Comparison of ENCODE assay signal across 8 cellular contexts in the genomic region with DNA sequence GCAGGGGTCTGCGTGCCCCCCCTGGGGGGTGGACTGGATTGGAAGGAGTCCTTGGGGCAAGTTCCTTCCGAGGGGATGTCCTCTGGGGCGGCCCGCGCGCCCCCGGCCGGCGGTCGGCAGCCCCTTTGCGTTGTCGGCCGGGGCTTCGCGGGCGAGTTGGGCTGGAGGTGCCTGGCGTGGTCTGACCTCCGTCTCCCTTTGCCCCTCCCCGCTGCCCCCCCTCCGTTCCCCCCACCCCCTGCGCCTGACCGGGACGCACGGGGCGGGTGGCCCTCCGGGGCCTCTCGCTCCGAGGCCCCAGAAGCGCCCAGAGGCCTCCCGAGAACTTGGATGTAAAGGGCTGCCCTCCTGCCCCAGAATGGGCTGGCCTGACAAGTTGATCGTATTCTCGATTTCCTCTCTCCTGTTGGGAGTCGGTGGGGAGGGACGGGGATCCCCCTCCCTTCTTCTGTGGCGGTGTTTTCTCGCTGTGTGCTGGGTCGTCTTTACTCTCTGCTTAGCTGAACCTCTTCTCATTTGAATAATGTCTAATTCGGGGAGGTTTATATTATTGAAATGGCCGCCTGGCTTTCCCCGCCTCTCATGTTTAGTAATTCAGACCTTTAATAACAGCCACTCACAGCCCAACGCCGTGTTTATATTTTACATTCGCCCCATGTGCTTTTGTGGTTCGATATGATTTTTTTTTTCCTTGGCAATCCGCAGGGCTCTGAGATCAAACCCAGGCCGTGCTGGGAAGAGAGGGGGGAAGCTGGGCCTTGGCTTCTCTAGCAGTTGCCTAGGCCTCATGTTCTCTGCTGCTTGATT. TPM values are rescaled to one million over a fixed set of nuclear protein-coding genes. Genes with fewer than 3 reads are reported as not detected.
A peak's percentile ranks its signal among the peaks of the same experiment; 100 is the strongest.
DNase-seq lines count a peak whose midpoint lies in the region; ATAC-seq and TF ChIP-seq lines count a peak whose summit lies in the region.

No MANE protein-coding gene starts in this region.

- H3K27me3 Mint-ChIP-seq in CD4-positive, alpha-beta T cell, result no peaks in the 10 kb centered on the region
- H3K27me3 Mint-ChIP-seq in activated CD8-positive, alpha-beta memory T cell treated with anti-CD3 and anti-CD28 coated beads, Interleukin-2, amount 10 ng/mL, durations not matched to agents 7 days and 5 days, result no peaks in the 10 kb centered on the region

- peaks cover 20% of the 10 kb centered on the region for H3K36me3 Mint-ChIP-seq in CD4-positive, alpha-beta T cell (ENCODE audit: low read depth)
- H3K36me3 Mint-ChIP-seq in activated CD8-positive, alpha-beta memory T cell treated with anti-CD3 and anti-CD28 coated beads, Interleukin-2, amount 10 ng/mL, durations not matched to agents 7 days and 5 days, result peaks cover 4% of the 10 kb centered on the region

- peak; percentile 24 for ATAC-seq in CD4-positive, alpha-beta T cell (ENCODE audit: poor library complexity)
- ATAC-seq in GM19372 (IDR thresholded peaks at IDR 0.05; ENCODE audit: low read depth, unreplicated experiment), result peak; percentile 39
- peak; percentile 26 for ATAC-seq in HG03558 (IDR thresholded peaks at IDR 0.05; ENCODE audit: extremely low read depth, unreplicated experiment)
- ATAC-seq in activated CD8-positive, alpha-beta memory T cell treated with anti-CD3 and anti-CD28 coated beads, Interleukin-2, amount 10 ng/mL, durations not matched to agents 7 days and 5 days, result peak; percentile 8

- H3K9ac ChIP-seq in endocrine pancreas (ENCODE audit: control insufficient read depth, insufficient read depth, low read length), result peak overlapping the region; percentile 87

- TF ChIP-seq CTCF in CD4-positive, alpha-beta T cell (IDR thresholded peaks at IDR 0.05), result no peak

- H3K9me3 Mint-ChIP-seq in CD4-positive, alpha-beta T cell, result no peaks in the 10 kb centered on the region
- H3K9me3 Mint-ChIP-seq in activated CD8-positive, alpha-beta memory T cell treated with anti-CD3 and anti-CD28 coated beads, Interleukin-2, amount 10 ng/mL, durations not matched to agents 7 days and 5 days (ENCODE audit: low read depth), result no peaks in the 10 kb centered on the region

- peak overlapping the region; percentile 42 for H3K4me3 ChIP-seq in endocrine pancreas (ENCODE audit: control insufficient read depth, insufficient read depth, low read length)

- peak overlapping the region; percentile 54 for H3K27ac ChIP-seq in CD4-positive, alpha-beta T cell (ENCODE audit: low read depth, low read length)

- peak overlapping the region; percentile 98 for H3K4me3 Mint-ChIP-seq in CD4-positive, alpha-beta T cell
- H3K4me3 Mint-ChIP-seq in activated CD8-positive, alpha-beta memory T cell treated with anti-CD3 and anti-CD28 coated beads, Interleukin-2, amount 10 ng/mL, durations not matched to agents 7 days and 5 days, result peak overlapping the region; percentile 86

- H3K27ac Mint-ChIP-seq in CD4-positive, alpha-beta T cell, result peak overlapping the region; percentile 93
- peak overlapping the region; percentile 97 for H3K27ac Mint-ChIP-seq in activated CD8-positive, alpha-beta memory T cell treated with anti-CD3 and anti-CD28 coated beads, Interleukin-2, amount 10 ng/mL, durations not matched to agents 7 days and 5 days

- H3K27me3 ChIP-seq in CD4-positive, alpha-beta T cell (ENCODE audit: control insufficient read depth, insufficient read depth, low read length), result no peaks in the 10 kb centered on the region
- no peaks in the 10 kb centered on the region for H3K27me3 ChIP-seq in endocrine pancreas (ENCODE audit: control insufficient read depth, insufficient read depth, low read length)

- CTCF ChIA-PET in CD4-positive, alpha-beta T cell (lab: Charles Lee), result interaction anchor here (1.0 kb wide), 1 partner anchor 312 kb away, joined by 3 read pairs; no protein-coding TSS in a partner anchor
- CTCF ChIA-PET in activated CD8-positive, alpha-beta memory T cell treated with anti-CD3 and anti-CD28 coated beads, Interleukin-2, amount 10 ng/mL, durations not matched to agents 7 days and 5 days (lab: Charles Lee), result interaction anchor here (1.0 to 1.3 kb wide), 4 partner anchors 9 to 297 kb away, joined by 3 to 6 read pairs (median 3); no protein-coding TSS in a partner anchor

- H3K9me3 ChIP-seq in CD4-positive, alpha-beta T cell (ENCODE audit: control insufficient read depth, low read length), result no peaks in the 10 kb centered on the region
- no peaks in the 10 kb centered on the region for H3K9me3 ChIP-seq in endocrine pancreas (ENCODE audit: control insufficient read depth, low read length)

- peaks cover 33% of the 10 kb centered on the region for H3K4me1 ChIP-seq in endocrine pancreas (ENCODE audit: control insufficient read depth, insufficient read depth, low read length)

- POLR2A ChIA-PET in CD4-positive, alpha-beta T cell (lab: Charles Lee), result interaction anchor here (0.9 to 5.0 kb wide), 12 partner anchors 9 to 714 kb away, joined by 3 to 90 read pairs (median 7); a partner anchor contains a TSS

- peak; percentile 32 to 60 (median 46) for DNase-seq in CD4-positive, alpha-beta T cell
- DNase-seq in NOMO-1 (lab: John Stamatoyannopoulos, UW; ENCODE audit: unreplicated experiment in 2 of 2) (peak; percentile 75 to 80), midbrain (lab: John Stamatoyannopoulos, UW) (peak; percentile 76)
- DNase-seq in activated CD8-positive, alpha-beta memory T cell treated with anti-CD3 and anti-CD28 coated beads, Interleukin-2, amount 10 ng/mL, durations not matched to agents 7 days and 5 days, result peak; percentile 72
- DNase-seq in stimulated activated CD8-positive, alpha-beta memory T cell treated with anti-CD3 and anti-CD28 coated beads, Interleukin-15, amount 100 ng/mL, for 48 hours (ENCODE audit: low read depth in 2 of 2), result peak; percentile 53 to 56

- intact Hi-C loops in CD4-positive, alpha-beta T cell (cut with DNase I, micrococcal nuclease), result loop anchor here (2.0 to 10.0 kb wide), 7 partner anchors 127 to 715 kb away; a partner anchor contains a TSS

- no peaks in the 10 kb centered on the region for H3K36me3 ChIP-seq in endocrine pancreas (ENCODE audit: control insufficient read depth, insufficient read depth, low read length)

- H3K4me1 Mint-ChIP-seq in CD4-positive, alpha-beta T cell (ENCODE audit: low read depth), result peaks cover 52% of the 10 kb centered on the region
- H3K4me1 Mint-ChIP-seq in activated CD8-positive, alpha-beta memory T cell treated with anti-CD3 and anti-CD28 coated beads, Interleukin-2, amount 10 ng/mL, durations not matched to agents 7 days and 5 days, result peaks cover 43% of the 10 kb centered on the region

RNA-seq across cellular contexts. Expression of a gene that starts 1.3 kb away (rescaled TPM):
- total RNA-seq in CD4-positive, alpha-beta T cell, result 10 to 100 TPM; 27.0 to 28.6 TPM
- 10 to 100 TPM; 20.7 to 24.6 TPM for total RNA-seq in activated CD8-positive, alpha-beta memory T cell treated with anti-CD3 and anti-CD28 coated beads, Interleukin-2, amount 10 ng/mL, durations not matched to agents 7 days and 5 days

Comparison
In these comparisons a context has a peak if more than half of its experiments do, and no peak if none do; other contexts are left out.
1. Peak in every context shown above with its lines: DNase-seq, ATAC-seq, H3K4me3 ChIP-seq and H3K27ac ChIP-seq.